Comparison of ENCODE assay signal across 8 cellular contexts in genomic region chr7:142581341-142581740, GRCh38.
DNase-seq lines count a peak whose midpoint lies in the region; ATAC-seq and TF ChIP-seq lines count a peak whose summit lies in the region.

No MANE protein-coding gene starts in this region.

- H3K4me3 ChIP-seq in SU-DHL-6 (ENCODE audit: insufficient read depth, low read length, poor library complexity, severe bottlenecking) (no peak overlapping the region), mucosa of descending colon (no peak overlapping the region)

- H4K20me1 ChIP-seq in SU-DHL-6 (ENCODE audit: low read depth, low read length) = no peaks in the 10 kb centered on the region

- no peaks in the 10 kb centered on the region for H3F3A ChIP-seq in SU-DHL-6 (ENCODE audit: insufficient read depth)

- H3K4me2 ChIP-seq in SU-DHL-6 (ENCODE audit: low read depth, low read length, poor library complexity, severe bottlenecking) = no peak overlapping the region

- intact Hi-C loops in mucosa of descending colon (cut with DNase I, micrococcal nuclease) = no loop called here

- H3K36me3 ChIP-seq in SU-DHL-6 (ENCODE audit: low read length) (no peaks in the 10 kb centered on the region), mucosa of descending colon (ENCODE audit: low read depth) (no peaks in the 10 kb centered on the region)

- peak overlapping the region; percentile 39 for H2AFZ ChIP-seq in SU-DHL-6 (ENCODE audit: low read depth, low read length, severe bottlenecking)

- no peaks in the 10 kb centered on the region for H3K9me2 ChIP-seq in SU-DHL-6 (replicated peaks; ENCODE audit: insufficient read depth, low read length)

- ATAC-seq in HG03045 (IDR thresholded peaks at IDR 0.05; ENCODE audit: unreplicated experiment) (peak; percentile 55), mucosa of descending colon (peak; percentile 48), GM18520 (IDR thresholded peaks at IDR 0.05; ENCODE audit: unreplicated experiment) (no peak)

- in situ Hi-C loops in G401 (cut with HindIII; ENCODE audit: low sequenced_read_pairs) = no loop called here

- H3K27me3 ChIP-seq in SU-DHL-6 (ENCODE audit: low read length) = no peaks in the 10 kb centered on the region

- DNase-seq in activated naive CD4-positive, alpha-beta T cell treated with Interleukin-2 at 50 U/mL for 16 hours = peak; percentile 7
- no peak for DNase-seq in activated naive CD4-positive, alpha-beta T cell (lab: John Stamatoyannopoulos, UW)
- DNase-seq in mucosa of descending colon = no peak
- DNase-seq in HuH-7.5 (ENCODE audit: low spot score) = no peak
- DNase-seq in G401 (ENCODE audit: low spot score) = no peak

- no peaks in the 10 kb centered on the region for H3K4me1 ChIP-seq in mucosa of descending colon (ENCODE audit: low read depth)

- H3K9ac ChIP-seq in SU-DHL-6 (ENCODE audit: low read length) = no peak overlapping the region

- H3K9me3 ChIP-seq in SU-DHL-6 (ENCODE audit: insufficient read depth, low read length) (no peaks in the 10 kb centered on the region), mucosa of descending colon (no peaks in the 10 kb centered on the region)

- no peak overlapping the region for H3K27ac ChIP-seq in SU-DHL-6 (ENCODE audit: low read depth, low read length)

- no peak for TF ChIP-seq CTCF in SU-DHL-6 (IDR thresholded peaks at IDR 0.05; ENCODE audit: insufficient read depth, low read length, poor library complexity, severe bottlenecking)
- TF ChIP-seq CTCF in mucosa of descending colon (IDR thresholded peaks at IDR 0.05) = no peak

- no peaks in the 10 kb centered on the region for H3K79me2 ChIP-seq in SU-DHL-6 (ENCODE audit: insufficient read depth, low read length)
